23 cellular contexts compared by ENCODE assay signal in the genomic region with DNA sequence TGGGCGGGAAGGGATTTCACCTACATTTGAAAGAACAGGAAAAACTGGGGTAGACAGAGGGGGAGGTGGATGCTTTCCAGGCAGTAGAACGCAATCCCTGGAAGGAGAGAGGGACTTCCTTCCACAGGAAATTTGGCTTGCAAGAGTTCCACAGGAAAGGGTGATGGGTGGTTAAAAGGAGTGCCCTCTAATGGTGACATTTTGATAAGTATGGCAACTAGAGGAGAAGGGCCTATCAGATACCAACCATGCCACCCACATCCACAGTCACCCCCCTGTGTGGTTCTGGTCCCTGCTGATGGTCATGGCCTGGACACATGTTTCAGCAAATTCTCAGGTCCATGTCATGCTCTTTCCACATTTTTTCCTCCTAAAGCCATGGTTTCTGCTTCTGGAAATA. TPM values are rescaled to one million over a fixed set of nuclear protein-coding genes. Genes with fewer than 3 reads are reported as not detected.
"Had no signal": no experiment of that assay in that cellular context is flagged by ENCODE, and none has a peak within 500 bp of the region (broad histone marks: within the 10 kb centered on the region; RNA-seq: fewer than 3 reads in every experiment).

No MANE protein-coding gene starts in this region.

- H3K27ac ChIP-seq: colonic mucosa, dorsolateral prefrontal cortex, esophagus squamous epithelium, heart right ventricle, neural progenitor cell, transverse colon had no signal

- ATAC-seq: effector memory CD8-positive, alpha-beta T cell; heart right ventricle; left lobe of liver; T-helper 17 cell had no signal

- H3K9me3 ChIP-seq: colonic mucosa, esophagus squamous epithelium, transverse colon had no signal

- H2AFZ ChIP-seq: neural progenitor cell had no signal

- H3K27me3 ChIP-seq: colonic mucosa, dorsolateral prefrontal cortex, transverse colon had no signal

- H3K4me2 ChIP-seq: neural progenitor cell had no signal

- H3K36me3 ChIP-seq: colonic mucosa, esophagus squamous epithelium, heart right ventricle, neural progenitor cell, transverse colon had no signal

- H3K9ac ChIP-seq: neural progenitor cell had no signal

- DNase-seq: activated CD4-positive, alpha-beta memory T cell treated with anti-CD3 and anti-CD28 coated beads for 36 hours; activated CD4-positive, alpha-beta T cell treated with anti-CD3 and anti-CD28 coated beads for 48 hours; activated gamma-delta T cell; activated T-cell treated with anti-CD3 and anti-CD28 coated beads, Interleukin-2, amount 50 U/mL, for 48 hours; aorta; central memory CD4-positive, alpha-beta T cell; colonic mucosa; dorsolateral prefrontal cortex; effector memory CD8-positive, alpha-beta T cell; esophagus squamous epithelium; heart right ventricle; kidney; naive B cell; posterior cingulate gyrus; stimulated activated CD4-positive, alpha-beta T cell treated with anti-CD3 and anti-CD28 coated beads, Interleukin-2, amount 100 ng/mL, for 48 hours; stimulated activated CD8-positive, alpha-beta memory T cell treated with anti-CD3 and anti-CD28 coated beads, Interleukin-4, amount 100 ng/mL, for 48 hours; stimulated activated naive B cell treated with anti-CD40 and anti-IgM and Interleukin-4, amounts not matched to agents 10 μg/mL and 1 μg/mL and 100 μg/mL, for 72 hours; T-helper 17 cell; transverse colon had no signal

- H3K4me1 ChIP-seq: colonic mucosa had no signal

- H3K4me3 ChIP-seq: colonic mucosa, dorsolateral prefrontal cortex, esophagus squamous epithelium, heart right ventricle, lung, neural progenitor cell, transverse colon had no signal

RNA-seq across cellular contexts. Expression of a gene that starts 27.1 kb away (rescaled TPM):
- total RNA-seq: activated CD4-positive, alpha-beta memory T cell treated with anti-CD3 and anti-CD28 coated beads for 36 hours; mesenteric fat pad; T-helper 17 cell had no signal
